ENCODE assay signal across 8 cellular contexts in the genomic region with DNA sequence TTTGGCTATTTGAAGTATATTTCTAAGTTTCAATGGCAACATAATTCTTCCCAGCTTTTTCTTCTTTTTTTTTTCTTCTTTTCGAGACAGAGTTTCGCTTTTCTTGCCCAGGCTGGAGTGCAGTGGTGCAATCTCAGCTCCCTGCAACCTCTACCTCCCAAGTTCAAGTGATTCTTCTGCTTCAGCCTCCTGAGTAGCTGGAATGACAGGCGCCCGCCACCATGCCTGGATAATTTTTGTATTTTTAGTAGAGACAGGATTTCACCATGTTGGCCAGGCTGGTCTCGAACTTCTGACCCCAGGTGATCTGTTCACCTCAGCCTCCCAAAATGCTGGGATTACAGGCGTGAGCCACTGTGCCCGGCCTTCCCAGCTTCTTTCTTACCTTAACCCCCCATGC.
DNase-seq lines count a peak whose midpoint lies in the region; ATAC-seq, FAIRE-seq and TF ChIP-seq lines count a peak whose summit lies in the region.
"Not testable (repeated sequence)": the region's sequence is repeated elsewhere in the genome, so short reads cannot be mapped to it uniquely, and the experiment has no call there.

No MANE protein-coding gene starts in this region.

- ATAC-seq in CD4-positive, CD25-positive, alpha-beta regulatory T cell (ENCODE audit: low read depth in 2 of 2); natural killer cell; stimulated activated memory B cell treated with anti-CD40 and anti-IgM and Interleukin-4, amounts not matched to agents 10 μg/mL and 1 μg/mL and 100 μg/mL, for 72 hours: not testable (repeated sequence)

- H3K27ac Mint-ChIP-seq in CD4-positive, CD25-positive, alpha-beta regulatory T cell: peak overlapping the region; percentile 1 to 45 (median 6)
- H3K27ac Mint-ChIP-seq in T-helper 1 cell treated with Interleukin-12 subunit alpha and Interleukin-12 subunit beta and Interleukin-4 antibody, amounts not matched to agents 30 μg/mL and 1 μg/mL, for 36 hours: peak overlapping the region; percentile 50
- H3K27ac Mint-ChIP-seq in activated T-helper 1 cell treated with anti-CD3 and anti-CD28 coated beads, Interleukin-12 subunit alpha, Interleukin-12 subunit beta, Interleukin-2, Interleukin-4 antibody, amounts not matched to agents 30 ng/mL and 10 ng/mL and 1 ng/mL, durations not matched to agents 14 hours and 24 hours and 36 hours: peak overlapping the region; percentile 7
- peak overlapping the region; percentile 75 to 96 for H3K27ac Mint-ChIP-seq in natural killer cell
- H3K27ac Mint-ChIP-seq in stimulated activated memory B cell treated with anti-CD40 and anti-IgM and Interleukin-4, amounts not matched to agents 10 μg/mL and 1 μg/mL and 100 μg/mL, for 72 hours: peak overlapping the region; percentile 6

- peaks cover 0 to 32% (median 10%) of the 10 kb centered on the region in 4 donors for H3K4me1 Mint-ChIP-seq in CD4-positive, CD25-positive, alpha-beta regulatory T cell
- H3K4me1 Mint-ChIP-seq in T-helper 1 cell treated with Interleukin-12 subunit alpha and Interleukin-12 subunit beta and Interleukin-4 antibody, amounts not matched to agents 30 μg/mL and 1 μg/mL, for 36 hours (ENCODE audit: low read depth): peaks cover 48% of the 10 kb centered on the region
- peaks cover 64% of the 10 kb centered on the region for H3K4me1 Mint-ChIP-seq in activated T-helper 1 cell treated with anti-CD3 and anti-CD28 coated beads, Interleukin-12 subunit alpha, Interleukin-12 subunit beta, Interleukin-2, Interleukin-4 antibody, amounts not matched to agents 30 ng/mL and 10 ng/mL and 1 ng/mL, durations not matched to agents 14 hours and 24 hours and 36 hours (ENCODE audit: low read depth)
- peaks cover 72 to 74% of the 10 kb centered on the region in 2 donors for H3K4me1 Mint-ChIP-seq in natural killer cell
- H3K4me1 Mint-ChIP-seq in stimulated activated memory B cell treated with anti-CD40 and anti-IgM and Interleukin-4, amounts not matched to agents 10 μg/mL and 1 μg/mL and 100 μg/mL, for 72 hours: peaks cover 67% of the 10 kb centered on the region

- not testable (repeated sequence) for H3K27me3 Mint-ChIP-seq in CD4-positive, CD25-positive, alpha-beta regulatory T cell; T-helper 1 cell treated with Interleukin-12 subunit alpha and Interleukin-12 subunit beta and Interleukin-4 antibody, amounts not matched to agents 30 μg/mL and 1 μg/mL, for 36 hours (ENCODE audit: low read depth); activated T-helper 1 cell treated with anti-CD3 and anti-CD28 coated beads, Interleukin-12 subunit alpha, Interleukin-12 subunit beta, Interleukin-2, Interleukin-4 antibody, amounts not matched to agents 30 ng/mL and 10 ng/mL and 1 ng/mL, durations not matched to agents 14 hours and 24 hours and 36 hours (ENCODE audit: insufficient read depth); natural killer cell (ENCODE audit: low read depth in 2 of 2); stimulated activated memory B cell treated with anti-CD40 and anti-IgM and Interleukin-4, amounts not matched to agents 10 μg/mL and 1 μg/mL and 100 μg/mL, for 72 hours

- not testable (repeated sequence) for H3K36me3 Mint-ChIP-seq in CD4-positive, CD25-positive, alpha-beta regulatory T cell; activated T-helper 1 cell treated with anti-CD3 and anti-CD28 coated beads, Interleukin-12 subunit alpha, Interleukin-12 subunit beta, Interleukin-2, Interleukin-4 antibody, amounts not matched to agents 30 ng/mL and 10 ng/mL and 1 ng/mL, durations not matched to agents 14 hours and 24 hours and 36 hours (ENCODE audit: low read depth); natural killer cell; stimulated activated memory B cell treated with anti-CD40 and anti-IgM and Interleukin-4, amounts not matched to agents 10 μg/mL and 1 μg/mL and 100 μg/mL, for 72 hours
- H3K36me3 Mint-ChIP-seq in T-helper 1 cell treated with Interleukin-12 subunit alpha and Interleukin-12 subunit beta and Interleukin-4 antibody, amounts not matched to agents 30 μg/mL and 1 μg/mL, for 36 hours (ENCODE audit: low read depth): peaks cover 11% of the 10 kb centered on the region

- not testable (repeated sequence) for TF ChIP-seq POLR2A in vagina (IDR thresholded peaks at IDR 0.05)

- not testable (repeated sequence) for TF ChIP-seq CTCF in kidney (IDR thresholded peaks at IDR 0.05; ENCODE audit: borderline replicate concordance, extremely low read depth, insufficient read depth); natural killer cell (IDR thresholded peaks at IDR 0.05); vagina (IDR thresholded peaks at IDR 0.05)

- not testable (repeated sequence) for H3K9me3 Mint-ChIP-seq in CD4-positive, CD25-positive, alpha-beta regulatory T cell; T-helper 1 cell treated with Interleukin-12 subunit alpha and Interleukin-12 subunit beta and Interleukin-4 antibody, amounts not matched to agents 30 μg/mL and 1 μg/mL, for 36 hours; activated T-helper 1 cell treated with anti-CD3 and anti-CD28 coated beads, Interleukin-12 subunit alpha, Interleukin-12 subunit beta, Interleukin-2, Interleukin-4 antibody, amounts not matched to agents 30 ng/mL and 10 ng/mL and 1 ng/mL, durations not matched to agents 14 hours and 24 hours and 36 hours; natural killer cell; stimulated activated memory B cell treated with anti-CD40 and anti-IgM and Interleukin-4, amounts not matched to agents 10 μg/mL and 1 μg/mL and 100 μg/mL, for 72 hours

- DNase-seq in CD4-positive, CD25-positive, alpha-beta regulatory T cell; activated T-helper 1 cell treated with anti-CD3 and anti-CD28 coated beads, Interleukin-12 subunit alpha, Interleukin-12 subunit beta, Interleukin-2, Interleukin-4 antibody, amounts not matched to agents 30 ng/mL and 10 ng/mL and 1 ng/mL, durations not matched to agents 14 hours and 24 hours and 36 hours (ENCODE audit: low spot score); adipocyte (ENCODE audit: low read depth); natural killer cell; vagina (ENCODE audit: extremely low spot score in 2 of 2): not testable (repeated sequence)
- peak; percentile 24 for DNase-seq in kidney

- H3K4me3 ChIP-seq in CD4-positive, CD25-positive, alpha-beta regulatory T cell (ENCODE audit: low read depth, low read length); adipocyte (ENCODE audit: low read length); kidney (ENCODE audit: low read length in 2 of 2); vagina: not testable (repeated sequence)

- not testable (repeated sequence) for H3K4me1 ChIP-seq in CD4-positive, CD25-positive, alpha-beta regulatory T cell (ENCODE audit: control insufficient read depth, insufficient read depth, low read length, poor library complexity, severe bottlenecking); kidney (ENCODE audit: control insufficient read depth in 1 of 2, insufficient read depth in 1 of 2, low read depth in 1 of 2, low read length in 2 of 2)
- H3K4me1 ChIP-seq in adipocyte (ENCODE audit: control insufficient read depth, insufficient read depth, low read length): peaks cover 39% of the 10 kb centered on the region
- H3K4me1 ChIP-seq in vagina: peaks cover 32% of the 10 kb centered on the region

- peak overlapping the region; percentile 33 for H3K9ac ChIP-seq in adipocyte (ENCODE audit: low read length)
- H3K9ac ChIP-seq in kidney (ENCODE audit: low read length in 2 of 2): not testable (repeated sequence)

- peak overlapping the region in 1 of 4 donors; percentile 18 for H3K4me3 Mint-ChIP-seq in CD4-positive, CD25-positive, alpha-beta regulatory T cell
- H3K4me3 Mint-ChIP-seq in T-helper 1 cell treated with Interleukin-12 subunit alpha and Interleukin-12 subunit beta and Interleukin-4 antibody, amounts not matched to agents 30 μg/mL and 1 μg/mL, for 36 hours; activated T-helper 1 cell treated with anti-CD3 and anti-CD28 coated beads, Interleukin-12 subunit alpha, Interleukin-12 subunit beta, Interleukin-2, Interleukin-4 antibody, amounts not matched to agents 30 ng/mL and 10 ng/mL and 1 ng/mL, durations not matched to agents 14 hours and 24 hours and 36 hours; stimulated activated memory B cell treated with anti-CD40 and anti-IgM and Interleukin-4, amounts not matched to agents 10 μg/mL and 1 μg/mL and 100 μg/mL, for 72 hours: not testable (repeated sequence)
- peak overlapping the region; percentile 84 for H3K4me3 Mint-ChIP-seq in natural killer cell

- not testable (repeated sequence) for H3K9me3 ChIP-seq in CD4-positive, CD25-positive, alpha-beta regulatory T cell (ENCODE audit: control insufficient read depth in 2 of 2, low read length in 2 of 2); adipocyte (ENCODE audit: control insufficient read depth, low read length); kidney (ENCODE audit: control insufficient read depth in 1 of 2, low read length in 2 of 2); vagina

- not testable (repeated sequence) for H3K36me3 ChIP-seq in CD4-positive, CD25-positive, alpha-beta regulatory T cell (ENCODE audit: control insufficient read depth, insufficient read depth, low read length); adipocyte (ENCODE audit: control insufficient read depth, insufficient read depth, low read length, severe bottlenecking); kidney (ENCODE audit: control insufficient read depth in 1 of 2, insufficient read depth in 2 of 2, low read length in 2 of 2); vagina

- FAIRE-seq in kidney (lab: Jason Lieb, UNC): not testable (repeated sequence)

- intact Hi-C loops in activated T-helper 1 cell treated with anti-CD3 and anti-CD28 coated beads, Interleukin-12 subunit alpha, Interleukin-12 subunit beta, Interleukin-2, Interleukin-4 antibody, amounts not matched to agents 30 ng/mL and 10 ng/mL and 1 ng/mL, durations not matched to agents 14 hours and 24 hours and 36 hours (cut with micrococcal nuclease): not testable (repeated sequence)
- intact Hi-C loops in kidney (cut with DNase I) (loop anchor here (10.0 kb wide), 1 partner anchor 145 kb away; no protein-coding TSS in a partner anchor), natural killer cell (cut with micrococcal nuclease) (loop anchor here (5.0 to 10.0 kb wide), 3 partner anchors 38 to 705 kb away; a partner anchor contains a TSS), vagina (cut with DNase I) (loop anchor here (10.0 kb wide), 2 partner anchors 145 kb away; a partner anchor contains a TSS)

- H3K27me3 ChIP-seq in CD4-positive, CD25-positive, alpha-beta regulatory T cell (ENCODE audit: control insufficient read depth, insufficient read depth, low read length); adipocyte (replicated peaks; ENCODE audit: control insufficient read depth, insufficient read depth, low read length); vagina: not testable (repeated sequence)

- H3K27ac ChIP-seq in CD4-positive, CD25-positive, alpha-beta regulatory T cell (ENCODE audit: insufficient read depth, low read length, poor library complexity, severe bottlenecking); kidney (ENCODE audit: low read depth in 2 of 2, low read length in 2 of 2): not testable (repeated sequence)
- H3K27ac ChIP-seq in vagina: peak overlapping the region; percentile 26

Comparison
In these comparisons a context has a peak if more than half of its experiments do, and no peak if none do; other contexts are left out.
1. H3K27ac Mint-ChIP-seq: peak in every context shown above with its lines; median percentile 86 in natural killer cell; 50 in T-helper 1 cell treated with Interleukin-12 subunit alpha and Interleukin-12 subunit beta and Interleukin-4 antibody, amounts not matched to agents 30 μg/mL and 1 μg/mL, for 36 hours; 7 in activated T-helper 1 cell treated with anti-CD3 and anti-CD28 coated beads, Interleukin-12 subunit alpha, Interleukin-12 subunit beta, Interleukin-2, Interleukin-4 antibody, amounts not matched to agents 30 ng/mL and 10 ng/mL and 1 ng/mL, durations not matched to agents 14 hours and 24 hours and 36 hours; 6 in CD4-positive, CD25-positive, alpha-beta regulatory T cell; 6 in stimulated activated memory B cell treated with anti-CD40 and anti-IgM and Interleukin-4, amounts not matched to agents 10 μg/mL and 1 μg/mL and 100 μg/mL, for 72 hours.